In the genomic region with DNA sequence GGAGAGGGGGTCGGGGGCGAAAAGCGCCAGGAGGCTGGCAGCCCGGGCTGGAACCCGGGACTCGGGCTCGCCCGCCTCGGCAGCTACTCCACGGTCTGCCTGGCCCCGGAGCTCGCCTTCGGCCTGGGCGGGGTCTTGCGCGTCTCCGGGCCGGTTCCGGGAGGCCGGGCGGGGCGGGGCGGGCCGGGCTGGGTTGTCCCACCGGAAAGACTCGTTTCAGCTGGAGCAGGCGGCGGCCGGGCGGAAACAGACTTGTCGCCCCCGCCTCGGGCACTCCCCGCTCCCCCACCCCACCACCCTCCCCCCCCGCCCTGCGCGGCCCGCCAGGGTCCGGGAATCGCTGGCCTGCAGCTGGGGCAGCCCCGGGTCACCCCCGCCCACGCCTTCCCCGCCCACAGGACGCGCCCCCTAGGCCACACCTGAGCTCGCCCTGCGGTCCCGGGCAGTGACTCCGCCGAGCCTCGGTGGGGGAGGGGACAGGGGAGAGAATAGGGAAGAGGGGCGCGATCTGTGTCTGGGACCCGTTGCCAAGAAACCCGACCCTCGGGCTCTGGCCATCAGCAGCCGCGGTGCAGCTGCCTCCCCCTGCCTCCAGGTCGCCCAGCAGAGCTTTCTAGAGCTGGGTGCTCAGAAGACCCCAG, we compare ENCODE assay signal across 8 cellular contexts.
A peak's percentile ranks its signal among the peaks of the same experiment; 100 is the strongest.
DNase-seq lines count a peak whose midpoint lies in the region; ATAC-seq, FAIRE-seq and TF ChIP-seq lines count a peak whose summit lies in the region.

No MANE protein-coding gene starts in this region.

- no peak for TF ChIP-seq CTCF in right atrium auricular region (IDR thresholded peaks at IDR 0.05)
- TF ChIP-seq CTCF in gastrocnemius medialis (IDR thresholded peaks at IDR 0.05 in 4 of 5, conservative IDR thresholded peaks at IDR 0.05 in 1 of 5) = no peak

- intact Hi-C loops in gastrocnemius medialis (cut with DNase I; ENCODE audit: low total_unique reads) = no loop called here

- no peaks in the 10 kb centered on the region for H3K27me3 ChIP-seq in right atrium auricular region
- H3K27me3 ChIP-seq in gastrocnemius medialis = peaks cover 0 to 19% (median 15%) of the 10 kb centered on the region in 3 donors

- FAIRE-seq in GM12891 (lab: Jason Lieb, UNC) = no peak

- no peak for ATAC-seq in activated naive CD8-positive, alpha-beta T cell treated with anti-CD3 and anti-CD28 coated beads, Interleukin-2, amount 50 U/mL, for 24 hours
- ATAC-seq in gastrocnemius medialis = no peak
- no peak for ATAC-seq in GM21723 (IDR thresholded peaks at IDR 0.05; ENCODE audit: unreplicated experiment)
- ATAC-seq in GM21423 (IDR thresholded peaks at IDR 0.05; ENCODE audit: unreplicated experiment) = no peak

- peak; percentile 37 for DNase-seq in GM12891 (ENCODE audit: insufficient read length, low spot score)
- DNase-seq in activated naive CD8-positive, alpha-beta T cell treated with anti-CD3 and anti-CD28 coated beads, Interleukin-2, amount 50 U/mL, for 24 hours = peak; percentile 8
- peak; percentile 76 for DNase-seq in right atrium auricular region (ENCODE audit: low spot score)
- no peak for DNase-seq in gastrocnemius medialis
- no peak for DNase-seq in COLO668 (lab: John Stamatoyannopoulos, UW; ENCODE audit: unreplicated experiment)
- no peak for DNase-seq in GF-D8 (lab: John Stamatoyannopoulos, UW)

- H3K36me3 Mint-ChIP-seq in activated naive CD8-positive, alpha-beta T cell treated with anti-CD3 and anti-CD28 coated beads, Interleukin-2, amount 50 U/mL, for 24 hours (ENCODE audit: low read depth) = no peaks in the 10 kb centered on the region

- H3K27me3 Mint-ChIP-seq in activated naive CD8-positive, alpha-beta T cell treated with anti-CD3 and anti-CD28 coated beads, Interleukin-2, amount 50 U/mL, for 24 hours = peaks cover 60% of the 10 kb centered on the region

- no peak overlapping the region for H3K27ac Mint-ChIP-seq in activated naive CD8-positive, alpha-beta T cell treated with anti-CD3 and anti-CD28 coated beads, Interleukin-2, amount 50 U/mL, for 24 hours

- in situ Hi-C loops in gastrocnemius medialis (cut with MboI; ENCODE audit: low sequenced_read_pairs in 4 of 4) = no loop called here

- TF ChIP-seq POLR2A in GM12891 (IDR thresholded peaks at IDR 0.05; ENCODE audit: low read depth, low read length) = no peak
- no peak for TF ChIP-seq POLR2A in gastrocnemius medialis (IDR thresholded peaks at IDR 0.05)

- peak overlapping the region; percentile 33 to 55 for H3K4me3 ChIP-seq in right atrium auricular region
- H3K4me3 ChIP-seq in gastrocnemius medialis = peak overlapping the region; percentile 43 to 57 (median 52)

- no peak overlapping the region for H3K4me3 Mint-ChIP-seq in activated naive CD8-positive, alpha-beta T cell treated with anti-CD3 and anti-CD28 coated beads, Interleukin-2, amount 50 U/mL, for 24 hours

- peaks cover 0 to 21% of the 10 kb centered on the region in 2 donors for H3K4me1 ChIP-seq in right atrium auricular region
- H3K4me1 ChIP-seq in gastrocnemius medialis = peaks cover 3 to 4% of the 10 kb centered on the region in 2 donors

- H3K4me1 Mint-ChIP-seq in activated naive CD8-positive, alpha-beta T cell treated with anti-CD3 and anti-CD28 coated beads, Interleukin-2, amount 50 U/mL, for 24 hours = peaks cover 3% of the 10 kb centered on the region

- H3K36me3 ChIP-seq in right atrium auricular region (no peaks in the 10 kb centered on the region), gastrocnemius medialis (no peaks in the 10 kb centered on the region)

- H3K9me3 ChIP-seq in right atrium auricular region (no peaks in the 10 kb centered on the region), gastrocnemius medialis (no peaks in the 10 kb centered on the region)

- peak overlapping the region; percentile 77 to 80 for H3K27ac ChIP-seq in right atrium auricular region
- peak overlapping the region; percentile 55 to 74 (median 64) for H3K27ac ChIP-seq in gastrocnemius medialis

- no peaks in the 10 kb centered on the region for H3K9me3 Mint-ChIP-seq in activated naive CD8-positive, alpha-beta T cell treated with anti-CD3 and anti-CD28 coated beads, Interleukin-2, amount 50 U/mL, for 24 hours

TF ChIP-seq in GM12891, 5 proteins besides CTCF, POLR2A, EP300 and RAD21:
- TF ChIP-seq PAX5 (IDR thresholded peaks at IDR 0.05; ENCODE audit: insufficient read depth, low read length, severe bottlenecking) = no peak
- no peak for TF ChIP-seq TAF1 (IDR thresholded peaks at IDR 0.05; ENCODE audit: low read depth, low read length)
- TF ChIP-seq SPI1 (IDR thresholded peaks at IDR 0.05; ENCODE audit: low read depth, low read length) = no peak
- no peak for TF ChIP-seq POLR2AphosphoS5 (IDR thresholded peaks at IDR 0.05; ENCODE audit: low read depth, low read length)
- no peak for TF ChIP-seq POU2F2 (IDR thresholded peaks at IDR 0.05; ENCODE audit: low read depth, low read length)

Comparison
In these comparisons a context has a peak if more than half of its experiments do, and no peak if none do; other contexts are left out.
1. DNase-seq: peak in GM12891 (single experiment), activated naive CD8-positive, alpha-beta T cell treated with anti-CD3 and anti-CD28 coated beads, Interleukin-2, amount 50 U/mL, for 24 hours (single experiment) and right atrium auricular region (single experiment); none in gastrocnemius medialis (0 of 2), COLO668 (single experiment) and GF-D8 (single experiment).